25 cellular contexts compared by ENCODE assay signal in the genomic region with DNA sequence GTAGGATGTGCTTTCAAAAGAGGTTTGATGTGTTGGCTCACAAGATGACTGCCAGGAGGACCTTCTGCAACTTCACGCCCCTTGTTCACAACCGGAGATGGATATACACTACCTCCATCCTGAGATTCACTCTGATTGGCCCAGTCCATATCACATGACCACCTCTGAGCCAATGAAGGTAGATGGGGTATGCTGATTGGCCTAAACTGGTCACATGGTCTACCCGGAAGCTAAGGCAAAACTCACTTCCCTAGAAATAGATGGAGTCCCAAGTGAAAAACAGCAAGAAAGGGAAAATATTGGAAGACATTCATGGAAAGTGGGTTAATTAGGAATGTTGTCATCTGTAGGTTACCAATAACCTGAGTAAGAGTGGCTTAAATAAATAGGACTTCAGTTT.
DNase-seq lines count a peak whose midpoint lies in the region; ATAC-seq, FAIRE-seq and TF ChIP-seq lines count a peak whose summit lies in the region.
"Had no signal": no experiment of that assay in that cellular context is flagged by ENCODE, and none has a peak within 500 bp of the region (broad histone marks: within the 10 kb centered on the region; RNA-seq: fewer than 3 reads in every experiment).

No MANE protein-coding gene starts in this region.

- H3K36me3 ChIP-seq in BE2C (no peaks in the 10 kb centered on the region), K562 (ENCODE audit: control insufficient read depth, insufficient read depth, low read length) (no peaks in the 10 kb centered on the region)
- H3K36me3 ChIP-seq: Peyer's patch had no signal

- 2% methylated on average over 3 of the region's 3 CpGs for WGBS in K562 (ENCODE audit: insufficient coverage, low coverage, missing lambda C conversion rate)

- no peaks in the 10 kb centered on the region for H3K9me1 ChIP-seq in K562 (ENCODE audit: control insufficient read depth, insufficient read depth, low read length)

- TF ChIP-seq RAD21 in K562 (CRISPR knock-in tag; conservative IDR thresholded peaks at IDR 0.05 in 1 of 2, IDR thresholded peaks at IDR 0.05 in 1 of 2) = no peak

- no peak overlapping the region for H3K27ac ChIP-seq in K562 (ENCODE audit: extremely low read depth, low read depth, low read length)
- H3K27ac ChIP-seq: GM23248, KMS-11, Peyer's patch had no signal

- DNase-seq in BE2C = peak; percentile 55
- DNase-seq in GM12865 (ENCODE audit: low read depth) = peak; percentile 9
- DNase-seq in OCI-M1 (lab: John Stamatoyannopoulos, UW) = peak; percentile 79
- DNase-seq in K562 (ENCODE audit: extremely low read depth in 1 of 4, low spot score in 3 of 4) = peak; percentile 45 to 90 (median 78)
- no peak for DNase-seq in naive thymus-derived CD8-positive, alpha-beta T cell
- no peak for DNase-seq in mesenteric fat pad (ENCODE audit: low spot score)
- no peak for DNase-seq in NCI-H187 treated with DMSO at 0.1 percent for 48 hours (lab: John Stamatoyannopoulos, UW)
- DNase-seq: Calu3; CD4-positive, alpha-beta T cell; DMS79 treated with DMSO at 0.1 percent for 48 hours; GM23248; NCI-H1092 treated with DMSO at 0.1 percent for 48 hours; NCI-H1694; NCI-H2107; NCI-H2227 treated with DMSO at 0.1 percent for 48 hours; NCI-H524; Peyer's patch; SHP77 treated with DMSO at 0.1 percent for 48 hours; SW 1271 had no signal

- FAIRE-seq in K562 (lab: Jason Lieb, UNC) = peak; percentile 35
- FAIRE-seq: G401.6, GM12891, GM18507 had no signal

- H3K4me1 ChIP-seq in BE2C (no peaks in the 10 kb centered on the region), K562 (replicated peaks in 1 of 2; ENCODE audit: control insufficient read depth in 2 of 2, insufficient read depth in 2 of 2, low read length in 2 of 2) (no peaks in the 10 kb centered on the region)
- H3K4me1 ChIP-seq: Peyer's patch had no signal

- POLR2A ChIA-PET in K562 (lab: Yijun Ruan, JAX) = interaction anchor here (0.6 kb wide), 1 partner anchor 221 kb away, joined by 3 read pairs; no protein-coding TSS in a partner anchor
- POLR2A ChIA-PET in naive thymus-derived CD8-positive, alpha-beta T cell (lab: Charles Lee) = no interaction called here

- H3K4me2 ChIP-seq in K562 (ENCODE audit: insufficient read depth, low read length) = 0 out of 2 replicates have a peak overlapping the region, but pooled peaks have one; percentile 2
- H3K4me2 ChIP-seq: KMS-11 had no signal

- no peak overlapping the region for H3K4me3 Mint-ChIP-seq in naive thymus-derived CD8-positive, alpha-beta T cell
- H3K4me3 Mint-ChIP-seq: B cell; CD4-positive, alpha-beta T cell had no signal

- no peak for TF ChIP-seq POLR2A in K562 (conservative IDR thresholded peaks at IDR 0.05)

- TF ChIP-seq EP300 in K562 (IDR thresholded peaks at IDR 0.05; ENCODE audit: low read length) = no peak

- BruUV-seq in K562 (replicated peaks; lab: Mats Ljungman, UMichigan) = no TSS peak

- peaks cover 0 to 1% (median 0%) of the 10 kb centered on the region in 3 donors for H3K36me3 Mint-ChIP-seq in naive thymus-derived CD8-positive, alpha-beta T cell

- H2AFZ ChIP-seq in K562 (ENCODE audit: low read depth, low read length) = no peak overlapping the region
- H2AFZ ChIP-seq: GM23248 had no signal

- peaks cover 0 to 18% (median 2%) of the 10 kb centered on the region in 5 donors for H3K27me3 Mint-ChIP-seq in naive thymus-derived CD8-positive, alpha-beta T cell

- H3K27me3 ChIP-seq in BE2C (no peaks in the 10 kb centered on the region), K562 (ENCODE audit: control insufficient read depth in 2 of 2, insufficient read depth in 2 of 2, low read length in 2 of 2) (peaks cover 0 to 11% of the 10 kb centered on the region in 2 experiments; a peak in 3 of 5 replicates)
- H3K27me3 ChIP-seq: Peyer's patch had no signal

- H4K20me1 ChIP-seq in K562 (replicated peaks; ENCODE audit: control insufficient read depth, insufficient read depth, low read length) = no peaks in the 10 kb centered on the region

- CTCF ChIA-PET in K562 (lab: Yijun Ruan, JAX; ENCODE audit: low intra/inter-chr PET ratio) = no interaction called here

- intact Hi-C loops in K562 (cut with micrococcal nuclease) = no loop called here

- H3K4me3 ChIP-seq in BE2C (ENCODE audit: low read depth, low read length) (no peak overlapping the region), GM12865 (ENCODE audit: low read depth, low read length) (no peak overlapping the region), K562 (no peak overlapping the region)
- H3K4me3 ChIP-seq: GM23248, Peyer's patch had no signal

- no peaks in the 10 kb centered on the region for H3K79me2 ChIP-seq in K562 (ENCODE audit: control insufficient read depth, insufficient read depth, low read length)

- peaks cover 4% of the 10 kb centered on the region; the same call in 1 of the 2 replicates for H3K9me3 ChIP-seq in BE2C
- H3K9me3 ChIP-seq in K562 (replicated peaks; ENCODE audit: control insufficient read depth, insufficient read depth, low read depth, low read length) = peaks cover 2% of the 10 kb centered on the region; the same call in 1 of the 2 replicates
- H3K9me3 ChIP-seq: Peyer's patch had no signal

- no peak overlapping the region for H3K27ac Mint-ChIP-seq in naive thymus-derived CD8-positive, alpha-beta T cell
- H3K27ac Mint-ChIP-seq: B cell; CD4-positive, alpha-beta T cell had no signal

- ATAC-seq in K562 = peak; percentile 81
- ATAC-seq in naive thymus-derived CD8-positive, alpha-beta T cell = no peak
- ATAC-seq: HCT116 had no signal

- peaks cover 0 to 4% (median 0%) of the 10 kb centered on the region in 9 donors for H3K9me3 Mint-ChIP-seq in naive thymus-derived CD8-positive, alpha-beta T cell

- H3K4me1 Mint-ChIP-seq in naive thymus-derived CD8-positive, alpha-beta T cell = no peaks in the 10 kb centered on the region
- H3K4me1 Mint-ChIP-seq: B cell had no signal

- TF ChIP-seq CTCF in BE2C (IDR thresholded peaks at IDR 0.05; ENCODE audit: low read depth, low read length) (no peak), GM12865 (IDR thresholded peaks at IDR 0.05; ENCODE audit: insufficient read depth, low read depth, low read length, missing control alignments) (no peak), K562 (IDR thresholded peaks at IDR 0.05 in 2 of 3, conservative IDR thresholded peaks at IDR 0.05 in 1 of 3; ENCODE audit: insufficient read depth in 2 of 3, low read depth in 1 of 3, low read length in 3 of 3) (no peak)

- in situ Hi-C loops in K562 (cut with MboI) = no loop called here

- H3K9ac ChIP-seq in K562 (ENCODE audit: insufficient read depth in 1 of 2, low read depth in 2 of 2, low read length in 2 of 2) = no peak overlapping the region
- H3K9ac ChIP-seq: GM23248, KMS-11 had no signal

TF ChIP-seq in K562, 482 proteins besides CTCF, POLR2A, EP300 and RAD21 (continues in another document):
- TF ChIP-seq RNF2 (IDR thresholded peaks at IDR 0.05) (no peak), NFYB (IDR thresholded peaks at IDR 0.05; ENCODE audit: extremely low read depth, insufficient read length) (peak; percentile 89), TOE1 (IDR thresholded peaks at IDR 0.05; ENCODE audit: borderline replicate concordance) (peak; percentile 93), TOE1 (CRISPR knock-in tag; IDR thresholded peaks at IDR 0.05; ENCODE audit: borderline replicate concordance, low read depth) (no peak), TRIM28 (IDR thresholded peaks at IDR 0.05) (no peak), FOS (IDR thresholded peaks at IDR 0.05; ENCODE audit: extremely low read depth, insufficient read length) (peak; percentile 92)
- TF ChIP-seq, protein P1, sequence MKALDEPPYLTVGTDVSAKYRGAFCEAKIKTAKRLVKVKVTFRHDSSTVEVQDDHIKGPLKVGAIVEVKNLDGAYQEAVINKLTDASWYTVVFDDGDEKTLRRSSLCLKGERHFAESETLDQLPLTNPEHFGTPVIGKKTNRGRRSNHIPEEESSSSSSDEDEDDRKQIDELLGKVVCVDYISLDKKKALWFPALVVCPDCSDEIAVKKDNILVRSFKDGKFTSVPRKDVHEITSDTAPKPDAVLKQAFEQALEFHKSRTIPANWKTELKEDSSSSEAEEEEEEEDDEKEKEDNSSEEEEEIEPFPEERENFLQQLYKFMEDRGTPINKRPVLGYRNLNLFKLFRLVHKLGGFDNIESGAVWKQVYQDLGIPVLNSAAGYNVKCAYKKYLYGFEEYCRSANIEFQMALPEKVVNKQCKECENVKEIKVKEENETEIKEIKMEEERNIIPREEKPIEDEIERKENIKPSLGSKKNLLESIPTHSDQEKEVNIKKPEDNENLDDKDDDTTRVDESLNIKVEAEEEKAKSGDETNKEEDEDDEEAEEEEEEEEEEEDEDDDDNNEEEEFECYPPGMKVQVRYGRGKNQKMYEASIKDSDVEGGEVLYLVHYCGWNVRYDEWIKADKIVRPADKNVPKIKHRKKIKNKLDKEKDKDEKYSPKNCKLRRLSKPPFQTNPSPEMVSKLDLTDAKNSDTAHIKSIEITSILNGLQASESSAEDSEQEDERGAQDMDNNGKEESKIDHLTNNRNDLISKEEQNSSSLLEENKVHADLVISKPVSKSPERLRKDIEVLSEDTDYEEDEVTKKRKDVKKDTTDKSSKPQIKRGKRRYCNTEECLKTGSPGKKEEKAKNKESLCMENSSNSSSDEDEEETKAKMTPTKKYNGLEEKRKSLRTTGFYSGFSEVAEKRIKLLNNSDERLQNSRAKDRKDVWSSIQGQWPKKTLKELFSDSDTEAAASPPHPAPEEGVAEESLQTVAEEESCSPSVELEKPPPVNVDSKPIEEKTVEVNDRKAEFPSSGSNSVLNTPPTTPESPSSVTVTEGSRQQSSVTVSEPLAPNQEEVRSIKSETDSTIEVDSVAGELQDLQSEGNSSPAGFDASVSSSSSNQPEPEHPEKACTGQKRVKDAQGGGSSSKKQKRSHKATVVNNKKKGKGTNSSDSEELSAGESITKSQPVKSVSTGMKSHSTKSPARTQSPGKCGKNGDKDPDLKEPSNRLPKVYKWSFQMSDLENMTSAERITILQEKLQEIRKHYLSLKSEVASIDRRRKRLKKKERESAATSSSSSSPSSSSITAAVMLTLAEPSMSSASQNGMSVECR (CRISPR knock-in tag; IDR thresholded peaks at IDR 0.05) = no peak

Comparison
In these comparisons a context has a peak if more than half of its experiments do, and no peak if none do; other contexts are left out.
1. DNase-seq: peak in BE2C (single experiment), GM12865 (single experiment), OCI-M1 (single experiment) and K562 (4 of 4); none in naive thymus-derived CD8-positive, alpha-beta T cell (0 of 10), mesenteric fat pad (single experiment) and NCI-H187 treated with DMSO at 0.1 percent for 48 hours (single experiment).